8 cellular contexts compared by ENCODE assay signal in genomic region chr5:138503487-138504270, GRCh38. TPM values are rescaled to one million over a fixed set of nuclear protein-coding genes. Genes with fewer than 3 reads are reported as not detected.
DNase-seq lines count a peak whose midpoint lies in the region; ATAC-seq and TF ChIP-seq lines count a peak whose summit lies in the region.

No MANE protein-coding gene starts in this region.

- no peak overlapping the region for H3K4me3 ChIP-seq in MG63
- no peak overlapping the region for H3K4me3 ChIP-seq in SK-N-SH (ENCODE audit: low read depth in 2 of 2, low read length in 1 of 2)
- no peak overlapping the region for H3K4me3 ChIP-seq in tibial artery

- H3K27me3 ChIP-seq in MG63 (no peaks in the 10 kb centered on the region), SK-N-SH (ENCODE audit: insufficient read depth) (no peaks in the 10 kb centered on the region), tibial artery (no peaks in the 10 kb centered on the region)

- no peaks in the 10 kb centered on the region for H3K9me3 ChIP-seq in MG63
- no peaks in the 10 kb centered on the region for H3K9me3 ChIP-seq in SK-N-SH
- no peaks in the 10 kb centered on the region for H3K9me3 ChIP-seq in tibial artery

- H3K27ac ChIP-seq in SK-N-SH (ENCODE audit: low read depth in 2 of 2, low read length in 1 of 2) = peak overlapping the region in 1 of 2 experiments; percentile 30; a peak in 1 of 4 replicates
- peak overlapping the region in 1 of 2 donors; percentile 50 for H3K27ac ChIP-seq in tibial artery

- 35% methylated on average over 6 of the region's 6 CpGs for WGBS in SK-N-SH (ENCODE audit: low lambda C conversion rate)

- H3K4me3 Mint-ChIP-seq in effector memory CD8-positive, alpha-beta T cell = no peak overlapping the region

- peak; percentile 90 for TF ChIP-seq RAD21 in SK-N-SH (IDR thresholded peaks at IDR 0.05; ENCODE audit: low read length)

- H3K4me1 Mint-ChIP-seq in effector memory CD8-positive, alpha-beta T cell (ENCODE audit: low read depth in 2 of 2) = no peaks in the 10 kb centered on the region

- intact Hi-C loops in tibial artery (cut with DNase I; ENCODE audit: low total_unique reads) = loop anchor here (2.0 kb wide), 1 partner anchor 53 kb away; no protein-coding TSS in a partner anchor

- CTCF ChIA-PET in SK-N-SH (lab: Yijun Ruan, JAX) = interaction anchor here (0.6 to 11.7 kb wide), 39 partner anchors 9 to 864 kb away, joined by 3 to 196 read pairs (median 5); partner anchors contain the start of genes EGR1, ETF1, KIF20A and REEP2

- peak; percentile 80 for TF ChIP-seq CTCF in SK-N-SH (IDR thresholded peaks at IDR 0.05)
- peak; percentile 74 to 86 for TF ChIP-seq CTCF in tibial artery (IDR thresholded peaks at IDR 0.05)

- no peaks in the 10 kb centered on the region for H3K9me2 ChIP-seq in SK-N-SH

- no peak for TF ChIP-seq EP300 in SK-N-SH (IDR thresholded peaks at IDR 0.05; ENCODE audit: borderline replicate concordance in 1 of 2, low read depth in 1 of 2, low read length in 1 of 2)

- H3K36me3 Mint-ChIP-seq in activated naive CD4-positive, alpha-beta T cell treated with anti-CD3 and anti-CD28 coated beads, Interleukin-2, amount 50 U/mL, for 72 hours = no peaks in the 10 kb centered on the region
- peaks cover 60% of the 10 kb centered on the region for H3K36me3 Mint-ChIP-seq in effector memory CD8-positive, alpha-beta T cell (ENCODE audit: insufficient read depth)

- H3K4me1 ChIP-seq in SK-N-SH (ENCODE audit: control insufficient read depth in 1 of 2, insufficient read depth in 2 of 2, low read depth in 1 of 2, low read length in 1 of 2) (peaks cover 0 to 6% of the 10 kb centered on the region in 2 experiments; a peak in 1 of 4 replicates), tibial artery (peaks cover 0 to 23% (median 19%) of the 10 kb centered on the region in 4 donors)

- no peaks in the 10 kb centered on the region for H3K79me2 ChIP-seq in SK-N-SH (ENCODE audit: insufficient read depth)

- no peak overlapping the region for H3K9ac ChIP-seq in SK-N-SH

- H3K36me3 ChIP-seq in MG63 (peaks cover 45% of the 10 kb centered on the region), SK-N-SH (replicated peaks in 1 of 2; ENCODE audit: control insufficient read depth in 1 of 2, insufficient read depth in 2 of 2, low read length in 1 of 2) (peaks cover 20 to 26% of the 10 kb centered on the region in 2 experiments), tibial artery (peaks cover 14 to 24% (median 23%) of the 10 kb centered on the region in 3 donors)

- H3K27ac Mint-ChIP-seq in activated naive CD4-positive, alpha-beta T cell treated with anti-CD3 and anti-CD28 coated beads, Interleukin-2, amount 50 U/mL, for 72 hours = peak overlapping the region in 1 of 2 donors; percentile 38
- H3K27ac Mint-ChIP-seq in effector memory CD8-positive, alpha-beta T cell = peak overlapping the region in 1 of 2 donors; percentile 53

- peak; percentile 65 to 75 for ATAC-seq in activated naive CD4-positive, alpha-beta T cell treated with anti-CD3 and anti-CD28 coated beads, Interleukin-2, amount 50 U/mL, for 72 hours
- ATAC-seq in effector memory CD8-positive, alpha-beta T cell (replicated peaks) = peak; percentile 72
- ATAC-seq in GM18502 (IDR thresholded peaks at IDR 0.05; ENCODE audit: poor library complexity, unreplicated experiment) = no peak

- no peaks in the 10 kb centered on the region for H3K9me3 Mint-ChIP-seq in activated naive CD4-positive, alpha-beta T cell treated with anti-CD3 and anti-CD28 coated beads, Interleukin-2, amount 50 U/mL, for 72 hours
- no peaks in the 10 kb centered on the region for H3K9me3 Mint-ChIP-seq in effector memory CD8-positive, alpha-beta T cell

- POLR2A ChIA-PET in SK-N-SH (lab: Yijun Ruan, JAX) = interaction anchor here (0.7 to 2.9 kb wide), 3 partner anchors 11 to 54 kb away, joined by 3 to 22 read pairs (median 20); partner anchors contain the start of gene EGR1

- H4K20me1 ChIP-seq in SK-N-SH (ENCODE audit: insufficient read depth) = no peaks in the 10 kb centered on the region; the same call in 1 of the 2 replicates

- H2AFZ ChIP-seq in SK-N-SH (ENCODE audit: low read depth) = no peak overlapping the region

- no peaks in the 10 kb centered on the region for H3K27me3 Mint-ChIP-seq in effector memory CD8-positive, alpha-beta T cell

- H3F3A ChIP-seq in SK-N-SH (replicated peaks; ENCODE audit: insufficient read depth) = peaks cover 36% of the 10 kb centered on the region

- DNase-seq in activated naive CD4-positive, alpha-beta T cell treated with anti-CD3 and anti-CD28 coated beads, Interleukin-2, amount 50 U/mL, for 72 hours (ENCODE audit: low spot score in 2 of 2) = peak in 1 of 2 donors; percentile 30
- DNase-seq in activated naive CD4-positive, alpha-beta T cell (lab: John Stamatoyannopoulos, UW) = no peak
- DNase-seq in MG63 (peak; percentile 38), SK-N-SH (peak; percentile 70), lung microvascular endothelial cell (ENCODE audit: low read depth in 2 of 2) (peak; percentile 76 to 78), tibial artery (peak in 1 of 2 donors; percentile 39)
- DNase-seq in effector memory CD8-positive, alpha-beta T cell = peak in 2 of 3 experiments; percentile 28 to 37

- no peak overlapping the region for H3K4me2 ChIP-seq in SK-N-SH

TF ChIP-seq in SK-N-SH, 30 proteins besides CTCF, POLR2A, EP300 and RAD21:
- peak; percentile 85 for TF ChIP-seq SMC3 (IDR thresholded peaks at IDR 0.05; ENCODE audit: low read depth, low read length)
- TF ChIP-seq POLR2AphosphoS5 (IDR thresholded peaks at IDR 0.05; ENCODE audit: low read depth, low read length) = no peak; the same call in 1 of the 2 replicates
- TF ChIP-seq REST (IDR thresholded peaks at IDR 0.05; ENCODE audit: low read depth, low read length) = no peak
TF ChIP-seq in SK-N-SH: peak in this region for 1.

RNA-seq across cellular contexts. Expression of gene EGR1, which starts 38.4 kb away (rescaled TPM):
- total RNA-seq in activated naive CD4-positive, alpha-beta T cell treated with anti-CD3 and anti-CD28 coated beads, Interleukin-2, amount 50 U/mL, for 72 hours = 10 to 100 TPM; 39.4 to 60.1 TPM
- total RNA-seq in MG63 (2014; rRNA removed; shearing (Covaris generic); ENCODE audit: low replicate concordance) = 1.2 TPM in 1 of 2 replicates, not detected in the other
- 28.4 and 48.0 TPM in 2 replicates for polyA plus RNA-seq in SK-N-SH (2012; rRNA removed)
- 28.1 and 41.7 TPM in 2 replicates for polyA plus RNA-seq in SK-N-SH (2012; cell fraction: cytosol; rRNA removed)
- polyA plus RNA-seq in SK-N-SH (2012; cell fraction: nucleus; rRNA removed) = 81.7 and 86.6 TPM in 2 replicates
- total RNA-seq in lung microvascular endothelial cell = 0.44 and 4.8 TPM in 2 replicates

RNA-seq across cellular contexts. Expression of gene ETF1, which starts 39.4 kb away (rescaled TPM):
- 100 to 1,000 TPM; 109 to 120 TPM for total RNA-seq in activated naive CD4-positive, alpha-beta T cell treated with anti-CD3 and anti-CD28 coated beads, Interleukin-2, amount 50 U/mL, for 72 hours
- 222 and 276 TPM in 2 replicates for total RNA-seq in MG63 (2014; rRNA removed; shearing (Covaris generic); ENCODE audit: low replicate concordance)
- polyA plus RNA-seq in SK-N-SH (2012; rRNA removed) = 36.7 and 48.7 TPM in 2 replicates
- 55.9 and 60.2 TPM in 2 replicates for polyA plus RNA-seq in SK-N-SH (2012; cell fraction: cytosol; rRNA removed)
- polyA plus RNA-seq in SK-N-SH (2012; cell fraction: nucleus; rRNA removed) = 20.1 and 39.9 TPM in 2 replicates
- 71.3 and 76.0 TPM in 2 replicates for total RNA-seq in lung microvascular endothelial cell

Comparison
In these comparisons a context has a peak if more than half of its experiments do, and no peak if none do; other contexts are left out.
1. DNase-seq: peak in MG63 (single experiment), SK-N-SH (single experiment), effector memory CD8-positive, alpha-beta T cell (2 of 3) and lung microvascular endothelial cell (2 of 2); none in activated naive CD4-positive, alpha-beta T cell (0 of 4).